10 cellular contexts compared by ENCODE assay signal in the genomic region with DNA sequence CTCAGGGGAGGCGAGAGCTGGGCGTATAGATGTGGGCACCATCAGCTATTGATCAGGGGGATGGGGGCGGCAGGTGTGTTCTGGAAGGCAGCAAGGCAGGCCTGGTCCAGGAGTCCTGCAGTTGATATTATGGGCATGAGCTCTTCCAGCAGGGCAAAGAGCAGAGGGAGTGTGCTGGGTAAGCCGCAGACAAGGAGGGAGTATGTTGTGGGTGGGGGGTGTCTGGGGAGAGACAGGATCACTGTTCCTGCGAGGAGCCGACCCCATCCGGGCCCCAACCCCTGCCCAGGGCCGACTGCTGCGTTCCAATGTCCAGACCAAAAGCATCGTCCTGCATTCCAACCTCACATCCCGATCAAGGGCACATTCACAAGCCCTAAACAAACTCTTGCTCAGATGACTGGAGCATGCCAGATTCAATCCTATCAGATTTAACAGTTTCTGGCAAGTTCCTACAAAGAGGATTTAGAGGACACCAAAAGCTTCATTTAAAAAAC. TPM values are rescaled to one million over a fixed set of nuclear protein-coding genes. Genes with fewer than 3 reads are reported as not detected.
DNase-seq lines count a peak whose midpoint lies in the region; ATAC-seq and TF ChIP-seq lines count a peak whose summit lies in the region.
"Had no signal": no experiment of that assay in that cellular context is flagged by ENCODE, and none has a peak within 500 bp of the region (broad histone marks: within the 10 kb centered on the region; RNA-seq: fewer than 3 reads in every experiment).

No MANE protein-coding gene starts in this region.

- no peak for DNase-seq in cardiac muscle cell (ENCODE audit: low read depth in 1 of 2, low spot score in 1 of 2)
- no peak for DNase-seq in Right ventricle myocardium inferior (ENCODE audit: missing footprints)
- no peak for DNase-seq in vagina (ENCODE audit: extremely low spot score in 2 of 2)
- no peak for DNase-seq in stimulated activated naive CD4-positive, alpha-beta T cell (lab: John Stamatoyannopoulos, UW)
- DNase-seq: KBM-7, NCI-H526 treated with DMSO at 0.1 percent for 48 hours, small intestine had no signal

- H3K4me1 ChIP-seq in cardiac muscle cell (ENCODE audit: low read depth) (peaks cover 51% of the 10 kb centered on the region), mucosa of rectum (ENCODE audit: control insufficient read depth in 2 of 2, insufficient read depth in 2 of 2, low read length in 2 of 2) (peaks cover 7 to 8% of the 10 kb centered on the region in 2 donors), vagina (peaks cover 69% of the 10 kb centered on the region)

- peak overlapping the region in 1 of 2 donors; percentile 44 for H3K9ac ChIP-seq in mucosa of rectum (ENCODE audit: low read depth in 1 of 2, low read length in 2 of 2)

- no peak for TF ChIP-seq POLR2A in vagina (IDR thresholded peaks at IDR 0.05)

- H3K27ac ChIP-seq in cardiac muscle cell, result peak overlapping the region; percentile 89
- peak overlapping the region; percentile 72 to 78 for H3K27ac ChIP-seq in mucosa of rectum (ENCODE audit: low read depth in 2 of 2, low read length in 2 of 2)
- peak overlapping the region; percentile 68 for H3K27ac ChIP-seq in vagina

- H3K27me3 ChIP-seq in cardiac muscle cell, result no peaks in the 10 kb centered on the region
- no peaks in the 10 kb centered on the region for H3K27me3 ChIP-seq in mucosa of rectum (ENCODE audit: control insufficient read depth in 2 of 2, insufficient read depth in 2 of 2, low read length in 2 of 2)
- H3K27me3 ChIP-seq in vagina, result no peaks in the 10 kb centered on the region

- H3K9me3 ChIP-seq in cardiac muscle cell (ENCODE audit: low read depth) (no peaks in the 10 kb centered on the region), mucosa of rectum (ENCODE audit: control insufficient read depth in 2 of 2, low read length in 2 of 2) (no peaks in the 10 kb centered on the region), vagina (no peaks in the 10 kb centered on the region)

- H3K4me3 ChIP-seq in cardiac muscle cell, result no peak overlapping the region
- peak overlapping the region in 1 of 2 donors; percentile 7 for H3K4me3 ChIP-seq in mucosa of rectum (ENCODE audit: low read length in 2 of 2)
- H3K4me3 ChIP-seq in vagina, result peak overlapping the region in 1 of 2 donors; percentile 35

- no peaks in the 10 kb centered on the region for H3K36me3 ChIP-seq in cardiac muscle cell
- H3K36me3 ChIP-seq in mucosa of rectum (ENCODE audit: control insufficient read depth in 2 of 2, insufficient read depth in 2 of 2, low read length in 2 of 2), result no peaks in the 10 kb centered on the region
- H3K36me3 ChIP-seq in vagina, result no peaks in the 10 kb centered on the region

- ATAC-seq in Right ventricle myocardium inferior (no peak), GM19455 (IDR thresholded peaks at IDR 0.05; ENCODE audit: unreplicated experiment) (no peak)
- ATAC-seq: activated naive CD4-positive, alpha-beta T cell treated with anti-CD3 and anti-CD28 coated beads, Interleukin-2, amount 50 U/mL, for 72 hours had no signal

- no peak for TF ChIP-seq CTCF in cardiac muscle cell (IDR thresholded peaks at IDR 0.05; ENCODE audit: low read depth, low read length)
- no peak for TF ChIP-seq CTCF in vagina (IDR thresholded peaks at IDR 0.05)

- intact Hi-C loops in Right ventricle myocardium inferior (cut with DNase I) (loop anchor here (1.0 kb wide), 1 partner anchor 13 kb away; no protein-coding TSS in a partner anchor), vagina (cut with DNase I) (no loop called here)

RNA-seq across cellular contexts. Expression of a gene that starts 9.2 kb away (rescaled TPM):
- total RNA-seq in cardiac muscle cell (101 and 123 TPM in 2 replicates), Right ventricle myocardium inferior (375 TPM), vagina (114 TPM)
- 164 and 178 TPM in 2 replicates for polyA plus RNA-seq in cardiac muscle cell

RNA-seq across cellular contexts. Expression of a gene that starts 24.9 kb away (rescaled TPM):
- total RNA-seq in cardiac muscle cell (23.5 and 25.1 TPM in 2 replicates), Right ventricle myocardium inferior (62.8 TPM), vagina (28.0 TPM)
- polyA plus RNA-seq in cardiac muscle cell, result 25.3 and 33.6 TPM in 2 replicates

RNA-seq across cellular contexts. Expression of a gene that starts 25.1 kb away (rescaled TPM):
- 47.6 and 62.0 TPM in 2 replicates for total RNA-seq in cardiac muscle cell
- 77.9 and 83.0 TPM in 2 replicates for polyA plus RNA-seq in cardiac muscle cell
- total RNA-seq in Right ventricle myocardium inferior, result 17.3 TPM
- 20.9 TPM for total RNA-seq in vagina

RNA-seq across cellular contexts. Expression of a gene that starts 35.6 kb away (rescaled TPM):
- total RNA-seq in cardiac muscle cell (398 and 520 TPM in 2 replicates), Right ventricle myocardium inferior (74.0 TPM), vagina (413 TPM)
- 217 and 265 TPM in 2 replicates for polyA plus RNA-seq in cardiac muscle cell

RNA-seq across cellular contexts. Expression of a gene that starts 36.4 kb away (rescaled TPM):
- 45.8 and 69.2 TPM in 2 replicates for total RNA-seq in cardiac muscle cell
- 55.6 and 68.1 TPM in 2 replicates for polyA plus RNA-seq in cardiac muscle cell
- total RNA-seq in Right ventricle myocardium inferior, result 20.8 TPM
- total RNA-seq in vagina, result 24.1 TPM
